ENCODE assay signal across 8 cellular contexts in the genomic region with DNA sequence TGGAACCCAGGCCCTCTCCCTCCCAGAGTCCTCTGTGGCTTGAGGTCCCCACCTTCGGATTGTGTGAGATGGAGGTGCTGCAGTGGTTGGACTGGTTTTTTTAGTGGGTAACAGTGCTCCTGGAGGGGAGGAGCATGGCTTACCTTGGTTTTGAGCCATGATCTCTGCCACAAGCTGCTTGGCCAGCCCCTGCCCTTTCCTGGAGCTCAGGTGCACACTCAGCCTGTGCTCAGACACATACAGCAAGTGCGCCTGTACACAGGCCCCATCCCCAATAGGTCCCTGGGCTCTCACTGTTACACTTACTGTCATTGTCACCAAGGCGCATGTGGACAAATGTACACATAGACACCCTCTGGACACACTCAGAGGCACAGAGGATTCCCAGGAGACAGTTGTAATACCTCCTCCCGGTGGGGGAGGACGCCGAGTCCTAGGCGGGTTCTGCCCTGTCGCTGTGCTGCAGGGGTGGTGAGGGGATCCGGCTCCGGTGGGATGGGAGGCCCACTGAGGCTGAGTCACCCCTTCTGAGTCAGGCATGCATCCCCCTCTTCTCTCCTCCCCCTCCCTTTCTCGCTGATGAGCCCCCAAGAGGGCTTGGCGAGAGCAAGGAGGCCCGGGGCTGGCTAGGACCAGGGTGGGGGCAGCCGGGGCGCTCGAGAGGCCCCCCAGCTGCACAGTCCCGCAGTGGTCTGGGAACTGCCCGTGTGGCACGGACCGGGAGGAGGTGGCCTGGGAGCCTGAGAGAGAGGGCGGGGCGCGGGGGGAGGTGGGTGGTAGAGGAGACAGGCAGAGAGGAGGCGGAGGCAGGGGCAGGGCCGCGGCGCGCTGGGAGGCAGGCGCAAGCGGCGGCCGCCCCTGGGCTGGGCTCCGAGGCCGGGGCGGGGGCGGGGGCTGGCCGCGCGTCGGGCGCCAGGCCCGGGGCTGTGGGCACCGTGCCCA. TPM values are rescaled to one million over a fixed set of nuclear protein-coding genes. Genes with fewer than 3 reads are reported as not detected.
DNase-seq lines count a peak whose midpoint lies in the region; ATAC-seq and TF ChIP-seq lines count a peak whose summit lies in the region.

No MANE protein-coding gene starts in this region.

- no peaks in the 10 kb centered on the region for H3K4me1 ChIP-seq in naive thymus-derived CD4-positive, alpha-beta T cell (ENCODE audit: control insufficient read depth in 2 of 2, insufficient read depth in 2 of 2, low read length in 2 of 2)
- H3K4me1 ChIP-seq in tibial artery: peaks cover 0 to 47% (median 42%) of the 10 kb centered on the region in 4 donors

- H3K4me3 Mint-ChIP-seq in naive thymus-derived CD4-positive, alpha-beta T cell: peak overlapping the region in 8 of 10 donors; percentile 12 to 67 (median 42)

- H3K4me3 ChIP-seq in foreskin fibroblast (ENCODE audit: low read depth in 1 of 2, low read length in 2 of 2) (peak overlapping the region; percentile 47 to 60), tibial artery (peak overlapping the region; percentile 69 to 76)
- no peak overlapping the region for H3K4me3 ChIP-seq in naive thymus-derived CD4-positive, alpha-beta T cell (ENCODE audit: low read length)

- no peaks in the 10 kb centered on the region for H3K9me3 ChIP-seq in naive thymus-derived CD4-positive, alpha-beta T cell (ENCODE audit: control insufficient read depth in 2 of 3, low read length in 3 of 3)
- H3K9me3 ChIP-seq in tibial artery: no peaks in the 10 kb centered on the region

- H3K27me3 ChIP-seq in naive thymus-derived CD4-positive, alpha-beta T cell (ENCODE audit: control insufficient read depth in 2 of 2, insufficient read depth in 2 of 2, low read length in 2 of 2): peaks cover 0 to 9% of the 10 kb centered on the region in 2 donors
- no peaks in the 10 kb centered on the region for H3K27me3 ChIP-seq in tibial artery

- H3K36me3 ChIP-seq in naive thymus-derived CD4-positive, alpha-beta T cell (ENCODE audit: control insufficient read depth in 2 of 3, insufficient read depth in 3 of 3, low read length in 3 of 3): no peaks in the 10 kb centered on the region
- no peaks in the 10 kb centered on the region for H3K36me3 ChIP-seq in tibial artery

- no peak for TF ChIP-seq CTCF in foreskin fibroblast (IDR thresholded peaks at IDR 0.05; ENCODE audit: low read depth, low read length)
- TF ChIP-seq CTCF in tibial artery (IDR thresholded peaks at IDR 0.05): no peak

- H3K9me3 Mint-ChIP-seq in naive thymus-derived CD4-positive, alpha-beta T cell: no peaks in the 10 kb centered on the region

- H3K27ac Mint-ChIP-seq in naive thymus-derived CD4-positive, alpha-beta T cell: no peak overlapping the region

- H3K4me1 Mint-ChIP-seq in naive thymus-derived CD4-positive, alpha-beta T cell: peaks cover 0 to 8% (median 4%) of the 10 kb centered on the region in 7 donors

- ATAC-seq in naive thymus-derived CD4-positive, alpha-beta T cell: peak; percentile 72
- ATAC-seq in HG02678 (IDR thresholded peaks at IDR 0.05; ENCODE audit: unreplicated experiment): no peak

- no peak overlapping the region for H3K27ac ChIP-seq in naive thymus-derived CD4-positive, alpha-beta T cell (ENCODE audit: low read depth, low read length)
- H3K27ac ChIP-seq in tibial artery: peak overlapping the region; percentile 75 to 77

- intact Hi-C loops in naive thymus-derived CD4-positive, alpha-beta T cell (cut with micrococcal nuclease): no loop called here
- intact Hi-C loops in tibial artery (cut with DNase I; ENCODE audit: low total_unique reads): loop anchor here (2.0 kb wide), 1 partner anchor 47 kb away; no protein-coding TSS in a partner anchor

- CTCF ChIA-PET in naive thymus-derived CD4-positive, alpha-beta T cell (lab: Charles Lee): no interaction called here

- peak; percentile 44 to 65 for DNase-seq in NCI-H524 (lab: John Stamatoyannopoulos, UW)
- DNase-seq in NCI-H524 treated with DMSO at 0.1 percent for 48 hours (lab: John Stamatoyannopoulos, UW): no peak
- DNase-seq in NCI-H446 treated with DMSO at 0.1 percent for 48 hours (lab: John Stamatoyannopoulos, UW): peak; percentile 47
- DNase-seq in activated gamma-delta T cell treated with Interleukin-2 at 50 U/mL for 16 hours: peak; percentile 25
- peak; percentile 69 to 87 for DNase-seq in foreskin fibroblast
- DNase-seq in naive thymus-derived CD4-positive, alpha-beta T cell: peak in 4 of 9 donors; percentile 18 to 32 (median 24)
- peak; percentile 86 to 95 for DNase-seq in tibial artery

- H3K27me3 Mint-ChIP-seq in naive thymus-derived CD4-positive, alpha-beta T cell: peaks cover 9 to 40% (median 25%) of the 10 kb centered on the region in 5 donors

- POLR2A ChIA-PET in naive thymus-derived CD4-positive, alpha-beta T cell (lab: Charles Lee): no interaction called here

- no peaks in the 10 kb centered on the region for H3K36me3 Mint-ChIP-seq in naive thymus-derived CD4-positive, alpha-beta T cell

RNA-seq across cellular contexts. Expression of gene EPB41L1, which starts 0.5 kb away (rescaled TPM):
- under 1 TPM in 4 of 5 experiments, not detected in 1; 0.05 to 0.81 (median 0.74) TPM for total RNA-seq in naive thymus-derived CD4-positive, alpha-beta T cell
- under 1 TPM in 1 of 2 donors, not detected in 1; 0.08 TPM for polyA plus RNA-seq in naive thymus-derived CD4-positive, alpha-beta T cell
